In genomic region chr13:52455677-52456041, GRCh38 we compare ENCODE assay signal across 8 cellular contexts. TPM values are rescaled to one million over a fixed set of nuclear protein-coding genes. Genes with fewer than 3 reads are reported as not detected.
DNase-seq lines count a peak whose midpoint lies in the region; ATAC-seq and TF ChIP-seq lines count a peak whose summit lies in the region.

No MANE protein-coding gene starts in this region.

- H3K9me2 ChIP-seq in GM23338 (ENCODE audit: insufficient read depth) (no peaks in the 10 kb centered on the region), Loucy (replicated peaks; ENCODE audit: low read depth, low read length) (no peaks in the 10 kb centered on the region)

- H3F3A ChIP-seq in GM23338 (replicated peaks; ENCODE audit: low read depth) (no peaks in the 10 kb centered on the region), Loucy (ENCODE audit: low read depth) (peaks cover under 1% of the 10 kb centered on the region)

- peak; percentile 66 for DNase-seq in DMS79 treated with DMSO at 0.1 percent for 48 hours (lab: John Stamatoyannopoulos, UW)
- peak; percentile 94 for DNase-seq in GM23338 (ENCODE audit: low spot score)
- DNase-seq in activated naive CD8-positive, alpha-beta T cell treated with anti-CD3 and anti-CD28 coated beads for 36 hours: peak; percentile 80
- peak; percentile 82 for DNase-seq in Right ventricle myocardium superior
- DNase-seq in tibial artery: peak; percentile 49 to 74

- H3K4me2 ChIP-seq in GM23338: peak overlapping the region; percentile 88
- peak overlapping the region; percentile 84 for H3K4me2 ChIP-seq in Loucy (ENCODE audit: low read depth, low read length, poor library complexity, severe bottlenecking)
- peak overlapping the region; percentile 96 for H3K4me2 ChIP-seq in parathyroid adenoma (ENCODE audit: low read length)

- peak overlapping the region; percentile 91 for H3K4me3 Mint-ChIP-seq in GM23338
- peak overlapping the region; percentile 85 for H3K4me3 Mint-ChIP-seq in activated naive CD8-positive, alpha-beta T cell treated with anti-CD3 and anti-CD28 coated beads for 36 hours

- peak overlapping the region; percentile 48; the same call in 1 of the 2 replicates for H3K27ac ChIP-seq in GM23338 (ENCODE audit: low read depth)
- H3K27ac ChIP-seq in parathyroid adenoma: peak overlapping the region; percentile 64
- H3K27ac ChIP-seq in tibial artery: peak overlapping the region; percentile 79 to 83

- no peaks in the 10 kb centered on the region for H3K9me3 Mint-ChIP-seq in GM23338
- H3K9me3 Mint-ChIP-seq in activated naive CD8-positive, alpha-beta T cell treated with anti-CD3 and anti-CD28 coated beads for 36 hours: no peaks in the 10 kb centered on the region

- peaks cover 34% of the 10 kb centered on the region for H3K36me3 Mint-ChIP-seq in GM23338 (ENCODE audit: low read depth)
- peaks cover 22% of the 10 kb centered on the region for H3K36me3 Mint-ChIP-seq in activated naive CD8-positive, alpha-beta T cell treated with anti-CD3 and anti-CD28 coated beads for 36 hours

- peaks cover 13% of the 10 kb centered on the region for H3K4me1 Mint-ChIP-seq in GM23338
- peaks cover 28% of the 10 kb centered on the region for H3K4me1 Mint-ChIP-seq in activated naive CD8-positive, alpha-beta T cell treated with anti-CD3 and anti-CD28 coated beads for 36 hours

- H4K20me1 ChIP-seq in GM23338 (replicated peaks; ENCODE audit: insufficient read depth): peaks cover 5% of the 10 kb centered on the region; the same call in 1 of the 2 replicates
- peaks cover 44% of the 10 kb centered on the region for H4K20me1 ChIP-seq in Loucy (ENCODE audit: insufficient read depth, low read length, poor library complexity, severe bottlenecking)

- no peak overlapping the region for H3K27ac Mint-ChIP-seq in GM23338
- peak overlapping the region; percentile 88 for H3K27ac Mint-ChIP-seq in activated naive CD8-positive, alpha-beta T cell treated with anti-CD3 and anti-CD28 coated beads for 36 hours

- H2AFZ ChIP-seq in GM23338: peak overlapping the region; percentile 72
- peak overlapping the region; percentile 71 for H2AFZ ChIP-seq in Loucy (ENCODE audit: low read length)
- H2AFZ ChIP-seq in parathyroid adenoma: peak overlapping the region; percentile 80

- intact Hi-C loops in Right ventricle myocardium superior (cut with DNase I) (no loop called here), tibial artery (cut with DNase I; ENCODE audit: low total_unique reads) (loop anchor here (10.0 kb wide), 1 partner anchor 651 kb away; the partner anchor contains the start of gene DHRS12)

- H3K27me3 ChIP-seq in GM23338 (ENCODE audit: insufficient read depth): no peaks in the 10 kb centered on the region
- no peaks in the 10 kb centered on the region for H3K27me3 ChIP-seq in Loucy (ENCODE audit: insufficient read depth, low read length, poor library complexity, severe bottlenecking)
- no peaks in the 10 kb centered on the region for H3K27me3 ChIP-seq in parathyroid adenoma (ENCODE audit: control insufficient read depth, insufficient read depth, low read length)
- no peaks in the 10 kb centered on the region for H3K27me3 ChIP-seq in tibial artery

- H3K79me2 ChIP-seq in GM23338 (replicated peaks; ENCODE audit: insufficient read depth): peaks cover 32% of the 10 kb centered on the region
- peaks cover 69% of the 10 kb centered on the region for H3K79me2 ChIP-seq in Loucy (ENCODE audit: insufficient read depth, low read length)
- no peaks in the 10 kb centered on the region for H3K79me2 ChIP-seq in parathyroid adenoma

- H3K4me1 ChIP-seq in GM23338 (ENCODE audit: insufficient read depth) (no peaks in the 10 kb centered on the region; the same call in 1 of the 2 replicates), Loucy (ENCODE audit: insufficient read depth, low read length, poor library complexity, severe bottlenecking) (peaks cover 51% of the 10 kb centered on the region), parathyroid adenoma (no peaks in the 10 kb centered on the region), tibial artery (peaks cover 0 to 17% (median 9%) of the 10 kb centered on the region in 4 donors)

- peaks cover 7% of the 10 kb centered on the region for H3K27me3 Mint-ChIP-seq in GM23338 (ENCODE audit: insufficient read depth, low read depth, poor library complexity)
- H3K27me3 Mint-ChIP-seq in activated naive CD8-positive, alpha-beta T cell treated with anti-CD3 and anti-CD28 coated beads for 36 hours: peaks cover 4% of the 10 kb centered on the region

- no peaks in the 10 kb centered on the region for H3K9me3 ChIP-seq in Loucy (ENCODE audit: insufficient read depth, low read depth, low read length)
- H3K9me3 ChIP-seq in parathyroid adenoma (ENCODE audit: control insufficient read depth, low read length): no peaks in the 10 kb centered on the region
- no peaks in the 10 kb centered on the region for H3K9me3 ChIP-seq in tibial artery

- ATAC-seq in GM23338 (peak; percentile 83), SK-N-SH treated with all-trans-retinoic acid at 6 μM for 48 hours (peak; percentile 65), Right ventricle myocardium superior (ENCODE audit: poor library complexity) (peak; percentile 70)

- peaks cover 8% of the 10 kb centered on the region for H3K36me3 ChIP-seq in GM23338 (ENCODE audit: insufficient read depth)
- H3K36me3 ChIP-seq in Loucy (ENCODE audit: insufficient read depth, low read length): peaks cover 14% of the 10 kb centered on the region
- H3K36me3 ChIP-seq in parathyroid adenoma (ENCODE audit: control insufficient read depth, insufficient read depth, low read length): no peaks in the 10 kb centered on the region
- H3K36me3 ChIP-seq in tibial artery: no peaks in the 10 kb centered on the region

- TF ChIP-seq CTCF in GM23338 (conservative IDR thresholded peaks at IDR 0.05; ENCODE audit: low read depth in 2 of 2): no peak
- no peak for TF ChIP-seq CTCF in Loucy (conservative IDR thresholded peaks at IDR 0.05; ENCODE audit: low read length)
- no peak for TF ChIP-seq CTCF in parathyroid adenoma (IDR thresholded peaks at IDR 0.05)
- TF ChIP-seq CTCF in tibial artery (IDR thresholded peaks at IDR 0.05): no peak

- H3K9ac ChIP-seq in Loucy (ENCODE audit: low read depth, low read length, poor library complexity, severe bottlenecking) (peak overlapping the region; percentile 86), parathyroid adenoma (no peak overlapping the region)

- peak overlapping the region; percentile 77 for H3K4me3 ChIP-seq in GM23338
- H3K4me3 ChIP-seq in Loucy (ENCODE audit: low read length, poor library complexity, severe bottlenecking): peak overlapping the region; percentile 76
- peak overlapping the region; percentile 76 for H3K4me3 ChIP-seq in parathyroid adenoma (ENCODE audit: low read depth, low read length)
- H3K4me3 ChIP-seq in tibial artery: peak overlapping the region; percentile 66 to 75

TF ChIP-seq in GM23338, 12 proteins besides CTCF, POLR2A, EP300 and RAD21:
- 0 out of 2 replicates have a peak, but pooled peaks have one; percentile 26 for TF ChIP-seq POLR2AphosphoS5 (IDR thresholded peaks at IDR 0.05; ENCODE audit: low read depth)
- no peak for TF ChIP-seq ZNF331 (CRISPR knock-in tag; IDR thresholded peaks at IDR 0.05; ENCODE audit: low read depth)
- no peak for TF ChIP-seq JUNB (IDR thresholded peaks at IDR 0.05; ENCODE audit: unreplicated experiment)
- no peak; the same call in 1 of the 2 replicates for TF ChIP-seq ETS1 (IDR thresholded peaks at IDR 0.05)
- no peak for TF ChIP-seq CREB1 (CRISPR knock-in tag; IDR thresholded peaks at IDR 0.05; ENCODE audit: low read depth)

TF ChIP-seq in SK-N-SH treated with all-trans-retinoic acid at 6 μM for 48 hours, 23 proteins besides CTCF, POLR2A, EP300 and RAD21 (continues in another document):
- TF ChIP-seq ISL1 (CRISPR knock-in tag; IDR thresholded peaks at IDR 0.05) (no peak), ZFP3 (CRISPR knock-in tag; IDR thresholded peaks at IDR 0.05) (no peak), ZFP30 (CRISPR knock-in tag; IDR thresholded peaks at IDR 0.05) (no peak), TCF4 (CRISPR knock-in tag; IDR thresholded peaks at IDR 0.05; ENCODE audit: borderline replicate concordance) (no peak), ZNF70 (CRISPR knock-in tag; IDR thresholded peaks at IDR 0.05) (no peak), ZNF8 (CRISPR knock-in tag; IDR thresholded peaks at IDR 0.05) (no peak), GLIS3 (CRISPR knock-in tag; IDR thresholded peaks at IDR 0.05) (no peak), SNAI2 (CRISPR knock-in tag; IDR thresholded peaks at IDR 0.05) (no peak), PPARA (CRISPR knock-in tag; IDR thresholded peaks at IDR 0.05; ENCODE audit: borderline replicate concordance) (no peak), ESRRG (CRISPR knock-in tag; IDR thresholded peaks at IDR 0.05) (no peak), OSR1 (CRISPR knock-in tag; IDR thresholded peaks at IDR 0.05) (no peak), TOX (CRISPR knock-in tag; IDR thresholded peaks at IDR 0.05; ENCODE audit: borderline replicate concordance) (no peak), POU6F1 (CRISPR knock-in tag; IDR thresholded peaks at IDR 0.05; ENCODE audit: borderline replicate concordance, low read depth) (no peak)

RNA-seq across cellular contexts. Expression of gene CKAP2, which starts 0.4 kb away (rescaled TPM):
- 48.0 and 48.8 TPM in 2 replicates for total RNA-seq in GM23338 (2014; rRNA removed; shearing (Covaris generic))
- 80.4 and 103 TPM in 2 replicates for polyA plus RNA-seq in GM23338 (2016; fragmentation: Nextera tagmentation; extraction: Ambion mirVana)
- 10 to 100 TPM; 55.4 to 56.1 TPM for total RNA-seq in activated naive CD8-positive, alpha-beta T cell treated with anti-CD3 and anti-CD28 coated beads for 36 hours
- 4.9 TPM for total RNA-seq in Right ventricle myocardium superior

RNA-seq across cellular contexts. Expression of gene VPS36, which starts 5.2 kb away (rescaled TPM):
- total RNA-seq in GM23338 (2014; rRNA removed; shearing (Covaris generic)): 33.8 and 36.2 TPM in 2 replicates
- polyA plus RNA-seq in GM23338 (2016; fragmentation: Nextera tagmentation; extraction: Ambion mirVana): 25.7 and 28.9 TPM in 2 replicates
- total RNA-seq in activated naive CD8-positive, alpha-beta T cell treated with anti-CD3 and anti-CD28 coated beads for 36 hours: 10 to 100 TPM; 22.6 to 26.1 TPM
- 25.0 TPM for total RNA-seq in Right ventricle myocardium superior

RNA-seq across cellular contexts. Expression of gene THSD1, which starts 49.7 kb away (rescaled TPM):
- total RNA-seq in GM23338 (2014; rRNA removed; shearing (Covaris generic)): 0.69 TPM in 1 of 2 replicates, not detected in the other
- polyA plus RNA-seq in GM23338 (2016; fragmentation: Nextera tagmentation; extraction: Ambion mirVana): 0.07 TPM in 1 of 2 replicates, not detected in the other
- total RNA-seq in activated naive CD8-positive, alpha-beta T cell treated with anti-CD3 and anti-CD28 coated beads for 36 hours: under 1 TPM; 0.14 to 0.26 TPM
- 4.4 TPM for total RNA-seq in Right ventricle myocardium superior

Comparison
In these comparisons a context has a peak if more than half of its experiments do, and no peak if none do; other contexts are left out.
1. Peak in every context shown above with its lines: DNase-seq, ATAC-seq, H3K4me3 ChIP-seq and H3K27ac ChIP-seq.